Comparison of ENCODE assay signal across 31 cellular contexts in genomic region chr22:21076907-21077625, GRCh38. TPM values are rescaled to one million over a fixed set of nuclear protein-coding genes. Genes with fewer than 3 reads are reported as not detected.
"Had no signal": no experiment of that assay in that cellular context is flagged by ENCODE, and none has a peak within 500 bp of the region (broad histone marks: within the 10 kb centered on the region; RNA-seq: fewer than 3 reads in every experiment).

No MANE protein-coding gene starts in this region.

- H3K9me3 ChIP-seq: adrenal gland, body of pancreas, colonic mucosa, gastrocnemius medialis had no signal

- DNase-seq: activated B cell treated with CpG ODN at 0.5 μM for 24 hours; activated CD4-positive, alpha-beta T cell treated with anti-CD3 and anti-CD28 coated beads for 48 hours; activated CD4-positive, alpha-beta T cell treated with anti-CD3 and anti-CD28 coated beads, Interleukin-2, amount 50 U/mL, for 1 hour; activated CD4-positive, alpha-beta T cell treated with anti-CD3 and anti-CD28 coated beads, Interleukin-2, amount 50 U/mL, for 48 hours; activated CD8-positive, alpha-beta memory T cell treated with anti-CD3 and anti-CD28 coated beads for 24 hours; activated CD8-positive, alpha-beta T cell treated with anti-CD3 and anti-CD28 coated beads for 36 hours; activated effector memory CD4-positive, alpha-beta T cell treated with anti-CD3 and anti-CD28 coated beads, Interleukin-2, amount 50 U/mL, for 16 hours; activated naive CD4-positive, alpha-beta T cell treated with anti-CD3 and anti-CD28 coated beads for 36 hours; activated naive CD8-positive, alpha-beta T cell treated with anti-CD3 and anti-CD28 coated beads for 36 hours; activated naive CD8-positive, alpha-beta T cell treated with anti-CD3 and anti-CD28 coated beads, Interleukin-2, amount 50 U/mL, for 24 hours; activated T-cell treated with anti-CD3 and anti-CD28 coated beads, Interleukin-2, amount 50 U/mL, for 48 hours; adrenal gland; amygdala; aorta; body of pancreas; caudate nucleus; colonic mucosa; effector memory CD4-positive, alpha-beta T cell; endodermal cell; foreskin keratinocyte; gastrocnemius medialis; glutamatergic neuron; T-helper 1 cell; T-helper 17 cell; T1000; WERI-Rb-1 had no signal

- H3K4me3 ChIP-seq: adrenal gland, body of pancreas, colonic mucosa, gastrocnemius medialis had no signal

- H3K4me1 ChIP-seq: body of pancreas, colonic mucosa, foreskin keratinocyte, gastrocnemius medialis had no signal

- ATAC-seq: activated CD4-positive, CD25-positive, alpha-beta regulatory T cell treated with anti-CD3 and anti-CD28 coated beads, Interleukin-2, amount 50 U/mL, for 24 hours; activated CD8-positive, alpha-beta T cell treated with anti-CD3 and anti-CD28 coated beads for 36 hours; activated naive CD8-positive, alpha-beta T cell treated with anti-CD3 and anti-CD28 coated beads, Interleukin-2, amount 50 U/mL, for 24 hours; body of pancreas; foreskin keratinocyte; gastrocnemius medialis; T-helper 17 cell had no signal

- H3K27ac ChIP-seq: adrenal gland, body of pancreas, colonic mucosa, foreskin keratinocyte, gastrocnemius medialis, WERI-Rb-1 had no signal

- H3K27me3 ChIP-seq: adrenal gland, body of pancreas, colonic mucosa, foreskin keratinocyte, gastrocnemius medialis had no signal

- H3K36me3 ChIP-seq: adrenal gland, colonic mucosa, gastrocnemius medialis, WERI-Rb-1 had no signal

RNA-seq across cellular contexts. Expression of gene LRRC74B, which starts 31.3 kb away (rescaled TPM):
- total RNA-seq: activated B cell treated with CpG ODN at 0.5 μM for 24 hours; activated CD8-positive, alpha-beta T cell treated with anti-CD3 and anti-CD28 coated beads for 36 hours; activated naive CD4-positive, alpha-beta T cell treated with anti-CD3 and anti-CD28 coated beads for 36 hours; activated naive CD8-positive, alpha-beta T cell treated with anti-CD3 and anti-CD28 coated beads for 36 hours; activated T-helper 1 cell treated with anti-CD3 and anti-CD28 coated beads, Interleukin-12 subunit alpha, Interleukin-12 subunit beta, Interleukin-2, Interleukin-4 antibody, amounts not matched to agents 30 ng/mL and 10 ng/mL and 1 ng/mL, durations not matched to agents 14 hours and 24 hours and 36 hours; activated T-helper 2 cell treated with anti-CD3 and anti-CD28 coated beads, Interferon-gamma antibody, Interleukin-2, Interleukin-4, amounts not matched to agents 10 μg/mL and 5 μg/mL and 100 μg/mL, durations not matched to agents 14 hours and 24 hours and 36 hours; aorta; body of pancreas; colonic mucosa; dermis microvascular lymphatic vessel endothelial cell; endodermal cell; epithelial cell of proximal tubule; foreskin keratinocyte; gastrocnemius medialis had no signal
- polyA plus RNA-seq: foreskin keratinocyte had no signal

RNA-seq across cellular contexts. Expression of gene SLC7A4, which starts 44.7 kb away (rescaled TPM):
- total RNA-seq: activated B cell treated with CpG ODN at 0.5 μM for 24 hours; activated CD8-positive, alpha-beta T cell treated with anti-CD3 and anti-CD28 coated beads for 36 hours; activated naive CD4-positive, alpha-beta T cell treated with anti-CD3 and anti-CD28 coated beads for 36 hours; activated T-helper 1 cell treated with anti-CD3 and anti-CD28 coated beads, Interleukin-12 subunit alpha, Interleukin-12 subunit beta, Interleukin-2, Interleukin-4 antibody, amounts not matched to agents 30 ng/mL and 10 ng/mL and 1 ng/mL, durations not matched to agents 14 hours and 24 hours and 36 hours; dermis microvascular lymphatic vessel endothelial cell; gastrocnemius medialis had no signal
- polyA plus RNA-seq: aorta had no signal
